In the genomic region with DNA sequence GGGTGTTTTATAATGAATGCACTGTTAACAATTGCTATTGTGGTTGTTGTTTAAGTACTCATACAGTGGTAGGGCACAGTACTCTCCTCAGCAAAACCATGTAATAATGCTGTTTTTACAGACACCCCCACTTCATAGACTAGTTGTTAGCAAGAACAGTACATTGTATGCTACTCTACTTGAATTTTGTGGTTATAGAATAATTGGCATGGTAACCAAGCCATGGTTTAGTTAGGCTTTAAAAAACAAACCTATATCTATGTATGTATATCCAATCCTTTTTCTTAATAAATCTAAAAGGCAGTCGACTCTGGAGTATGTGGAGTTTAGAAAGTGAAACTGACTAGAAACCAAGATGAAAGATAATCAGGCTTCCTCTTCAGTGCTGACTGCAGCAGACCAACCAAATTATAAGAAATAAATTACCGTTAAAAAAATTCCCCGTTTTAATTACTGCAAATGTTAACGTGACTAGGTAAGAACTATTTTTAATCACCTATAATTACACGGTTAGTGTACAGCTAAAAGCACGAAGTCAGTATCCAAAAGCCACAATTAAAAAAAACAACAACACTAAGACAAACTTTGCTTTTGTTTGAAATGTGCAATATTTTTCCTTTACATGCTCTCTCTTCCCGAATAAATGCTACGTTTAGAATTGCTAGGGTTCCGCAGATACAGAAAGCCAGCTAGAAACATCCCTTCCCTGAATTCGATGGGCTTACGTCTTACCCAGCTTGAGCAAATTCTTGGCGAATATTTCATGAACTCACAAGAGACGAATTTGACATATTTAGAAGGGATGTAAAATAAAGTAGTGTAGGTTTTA, we compare ENCODE assay signal across 8 cellular contexts.
DNase-seq lines count a peak whose midpoint lies in the region; ATAC-seq and TF ChIP-seq lines count a peak whose summit lies in the region.

No MANE protein-coding gene starts in this region.

- H3K9me3 Mint-ChIP-seq in activated naive CD4-positive, alpha-beta T cell treated with anti-CD3 and anti-CD28 coated beads for 36 hours: no peaks in the 10 kb centered on the region

- peak overlapping the region; percentile 76 for H3K27ac Mint-ChIP-seq in activated naive CD4-positive, alpha-beta T cell treated with anti-CD3 and anti-CD28 coated beads for 36 hours

- H3K9me3 ChIP-seq in iPS-18c (ENCODE audit: control insufficient read depth, insufficient read depth, low read length) (no peaks in the 10 kb centered on the region), skeletal muscle tissue (ENCODE audit: control insufficient read depth in 3 of 3, low read length in 3 of 3) (no peaks in the 10 kb centered on the region)

- H3K4me2 ChIP-seq in KMS-11: peak overlapping the region; percentile 83

- peak overlapping the region; percentile 86 for H3K27ac ChIP-seq in KMS-11
- peak overlapping the region; percentile 97 for H3K27ac ChIP-seq in skeletal muscle tissue (ENCODE audit: low read depth, low read length)

- H3K4me3 Mint-ChIP-seq in activated naive CD4-positive, alpha-beta T cell treated with anti-CD3 and anti-CD28 coated beads for 36 hours: peak overlapping the region; percentile 80

- no peak for TF ChIP-seq CTCF in KMS-11 (conservative IDR thresholded peaks at IDR 0.05; ENCODE audit: low read depth, low read length)

- H4K20me1 ChIP-seq in KMS-11 (ENCODE audit: insufficient read depth): no peaks in the 10 kb centered on the region

- peaks cover 33% of the 10 kb centered on the region for H3K4me1 Mint-ChIP-seq in activated naive CD4-positive, alpha-beta T cell treated with anti-CD3 and anti-CD28 coated beads for 36 hours (ENCODE audit: low read depth)

- H3K4me1 ChIP-seq in KMS-11 (ENCODE audit: low read depth, poor library complexity, severe bottlenecking) (peaks cover 35% of the 10 kb centered on the region), skeletal muscle tissue (ENCODE audit: control insufficient read depth in 3 of 3, insufficient read depth in 3 of 3, low read length in 3 of 3) (peaks cover 9 to 14% (median 11%) of the 10 kb centered on the region in 3 donors)

- ATAC-seq in HG03095 (IDR thresholded peaks at IDR 0.05; ENCODE audit: unreplicated experiment): no peak

- H3K4me3 ChIP-seq in KMS-11 (IDR thresholded peaks at IDR 0.05; ENCODE audit: insufficient read depth, low read depth, low read length) (peak overlapping the region; percentile 72), iPS-18c (ENCODE audit: insufficient read depth, low read depth, low read length) (peak overlapping the region; percentile 67), skeletal muscle tissue (ENCODE audit: low read length in 3 of 3) (peak overlapping the region; percentile 70 to 94 (median 76))

- no peak for DNase-seq in activated naive CD4-positive, alpha-beta T cell treated with anti-CD3 and anti-CD28 coated beads for 36 hours
- no peak for DNase-seq in activated naive CD4-positive, alpha-beta T cell treated with Interleukin-2 at 50 U/mL for 16 hours
- peak; percentile 27 for DNase-seq in amniotic epithelial cell (ENCODE audit: low read depth)
- DNase-seq in HuH-7.5 (ENCODE audit: low spot score): no peak

- intact Hi-C loops in activated naive CD4-positive, alpha-beta T cell treated with anti-CD3 and anti-CD28 coated beads for 36 hours (cut with micrococcal nuclease): loop anchor here (1.0 kb wide), 6 partner anchors 16 to 243 kb away; partner anchors contain the start of gene AFTPH

- H3K36me3 ChIP-seq in KMS-11 (ENCODE audit: insufficient read depth): no peaks in the 10 kb centered on the region
- no peaks in the 10 kb centered on the region for H3K36me3 ChIP-seq in skeletal muscle tissue (ENCODE audit: control insufficient read depth in 3 of 3, insufficient read depth in 3 of 3, low read length in 3 of 3)

- H3K79me2 ChIP-seq in KMS-11 (ENCODE audit: insufficient read depth, low read depth): no peaks in the 10 kb centered on the region

- CTCF ChIA-PET in activated naive CD4-positive, alpha-beta T cell treated with anti-CD3 and anti-CD28 coated beads for 36 hours (lab: Charles Lee): interaction anchor here (0.6 to 1.5 kb wide), 9 partner anchors 16 to 121 kb away, joined by 3 to 6 read pairs (median 3); partner anchors contain the start of gene SERTAD2

- no peaks in the 10 kb centered on the region for H3K27me3 Mint-ChIP-seq in activated naive CD4-positive, alpha-beta T cell treated with anti-CD3 and anti-CD28 coated beads for 36 hours (ENCODE audit: low read depth)

- H3K36me3 Mint-ChIP-seq in activated naive CD4-positive, alpha-beta T cell treated with anti-CD3 and anti-CD28 coated beads for 36 hours (ENCODE audit: low read depth): no peaks in the 10 kb centered on the region

- peak overlapping the region; percentile 87; the same call in 1 of the 2 replicates for H3K9ac ChIP-seq in KMS-11
- peak overlapping the region; percentile 81 to 94 (median 87) for H3K9ac ChIP-seq in skeletal muscle tissue (ENCODE audit: low read depth in 1 of 3, low read length in 3 of 3)

- peak overlapping the region; percentile 78 for H2AFZ ChIP-seq in KMS-11 (ENCODE audit: low read depth)

- H3K27me3 ChIP-seq in KMS-11 (ENCODE audit: insufficient read depth, low read depth) (no peaks in the 10 kb centered on the region), skeletal muscle tissue (ENCODE audit: control insufficient read depth in 3 of 3, insufficient read depth in 3 of 3, low read length in 3 of 3) (no peaks in the 10 kb centered on the region)
